In the genomic region with DNA sequence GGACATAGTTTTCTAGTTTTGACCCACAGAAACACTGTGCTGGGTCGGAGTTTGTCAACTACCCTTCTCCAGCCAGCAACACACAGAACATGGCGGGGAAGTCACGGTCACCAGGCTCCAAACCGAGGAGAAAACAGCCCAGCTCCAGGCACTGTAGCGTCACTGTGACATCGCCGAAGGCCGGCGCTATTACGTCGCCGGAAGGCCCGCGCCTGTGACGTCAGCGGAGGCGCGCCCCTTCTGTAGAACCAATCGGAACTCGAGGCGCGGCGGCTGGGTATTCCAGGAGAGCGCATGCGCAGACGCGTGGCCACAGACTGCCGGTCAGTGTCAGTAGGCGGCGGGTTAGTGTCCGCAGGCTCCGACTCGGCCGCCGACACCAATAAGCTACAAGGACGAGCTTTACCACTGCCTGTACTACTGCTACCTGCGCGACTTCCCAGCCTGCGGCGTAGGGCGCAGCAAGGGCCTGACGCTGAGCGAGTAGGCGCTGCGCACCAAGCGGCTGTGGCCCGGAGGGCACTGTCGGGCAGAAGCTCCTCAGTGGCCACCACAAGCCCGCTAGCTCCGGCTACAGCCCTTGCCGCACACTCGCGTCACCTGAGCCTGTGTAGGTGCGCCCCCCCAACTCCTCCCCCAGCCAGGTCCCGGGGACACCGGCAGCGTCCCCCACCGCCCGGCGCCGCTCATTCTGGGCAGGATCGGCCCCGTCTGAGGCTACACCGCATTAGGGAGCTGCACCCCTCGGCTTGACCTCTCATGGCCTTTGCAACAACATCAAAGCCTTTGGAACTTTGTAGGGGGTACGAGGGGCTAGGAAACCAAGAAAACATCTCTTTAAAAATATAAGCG, we compare ENCODE assay signal across 8 cellular contexts. TPM values are rescaled to one million over a fixed set of nuclear protein-coding genes. Genes with fewer than 3 reads are reported as not detected.
DNase-seq lines count a peak whose midpoint lies in the region; ATAC-seq, FAIRE-seq and TF ChIP-seq lines count a peak whose summit lies in the region.

No MANE protein-coding gene starts in this region.

- H3K9me3 ChIP-seq in keratinocyte (ENCODE audit: control insufficient read depth, low read depth, low read length): no peaks in the 10 kb centered on the region

- peak overlapping the region; percentile 99 for H2AFZ ChIP-seq in keratinocyte (ENCODE audit: control insufficient read depth, low read length)

- DNase-seq in AG09319 (ENCODE audit: extremely low read depth, low read depth) (peak; percentile 92), NCI-H446 treated with DMSO at 0.1 percent for 48 hours (lab: John Stamatoyannopoulos, UW) (peak; percentile 66), cerebellum (ENCODE audit: low spot score) (peak; percentile 95), keratinocyte (ENCODE audit: low read depth, low spot score) (peak; percentile 60)
- peak; percentile 82 to 91 for DNase-seq in activated CD4-positive, alpha-beta T cell treated with anti-CD3 and anti-CD28 coated beads for 24 hours (ENCODE audit: low read depth in 2 of 2)
- peak; percentile 91 for DNase-seq in stimulated activated CD4-positive, alpha-beta T cell treated with anti-CD3 and anti-CD28 coated beads, Interleukin-12 subunit alpha, Interleukin-12 subunit beta, amount 100 ng/mL, for 4 hours

- H3K79me2 ChIP-seq in keratinocyte (ENCODE audit: control insufficient read depth, insufficient read depth, low read length): no peaks in the 10 kb centered on the region

- H3K27me3 ChIP-seq in keratinocyte (ENCODE audit: control insufficient read depth, extremely low read depth, insufficient read depth, low read length): no peaks in the 10 kb centered on the region

- dilution Hi-C loops in keratinocyte (cut with MboI; ENCODE audit: extremely low pct_ligation_motif_present, low sequenced_read_pairs): no loop called here

- peak overlapping the region; percentile 88 for H3K4me2 ChIP-seq in keratinocyte (ENCODE audit: control insufficient read depth, extremely low read depth, insufficient read depth, low read depth, low read length)

- H3K36me3 ChIP-seq in keratinocyte (ENCODE audit: control insufficient read depth in 2 of 2, extremely low read depth in 1 of 2, insufficient read depth in 2 of 2, low read length in 2 of 2): no peaks in the 10 kb centered on the region

- H3K27ac ChIP-seq in keratinocyte (ENCODE audit: control insufficient read depth, insufficient read depth, low read length): peak overlapping the region; percentile 83

- H3K9ac ChIP-seq in keratinocyte (ENCODE audit: control insufficient read depth, extremely low read depth, insufficient read depth, low read length): peak overlapping the region; percentile 79

- ATAC-seq in GM19023 (IDR thresholded peaks at IDR 0.05; ENCODE audit: unreplicated experiment) (peak; percentile 86), HG03280 (IDR thresholded peaks at IDR 0.05; ENCODE audit: unreplicated experiment) (peak; percentile 89)

- peak; percentile 7; the same call in 1 of the 2 replicates for TF ChIP-seq CTCF in AG09319 (IDR thresholded peaks at IDR 0.05; ENCODE audit: low read depth, low read length)
- TF ChIP-seq CTCF in keratinocyte (optimal IDR thresholded peaks at IDR 0.05 in 1 of 3, IDR thresholded peaks at IDR 0.05 in 1 of 3, conservative IDR thresholded peaks at IDR 0.05 in 1 of 3; ENCODE audit: extremely low read depth in 1 of 3, insufficient read depth in 2 of 3, low read length in 3 of 3): peak in 2 of 3 experiments; percentile 20 to 27

- no peaks in the 10 kb centered on the region for H3K9me1 ChIP-seq in keratinocyte (ENCODE audit: control insufficient read depth, extremely low read depth, insufficient read depth, low read length)

- H3K4me1 ChIP-seq in keratinocyte (ENCODE audit: control insufficient read depth, extremely low read depth, insufficient read depth, low read length): peaks cover 11% of the 10 kb centered on the region

- no peaks in the 10 kb centered on the region for H4K20me1 ChIP-seq in keratinocyte (ENCODE audit: control insufficient read depth, extremely low read depth, insufficient read depth, low read length)

- peak; percentile 69 for FAIRE-seq in keratinocyte (lab: Jason Lieb, UNC)

- peak overlapping the region; percentile 58 to 80 (median 67) for H3K4me3 ChIP-seq in keratinocyte (ENCODE audit: control insufficient read depth in 2 of 3, extremely low read depth in 1 of 3, insufficient read depth in 2 of 3, low read depth in 1 of 3, low read length in 3 of 3)

RNA-seq across cellular contexts. Expression of a gene that starts 35.1 kb away (rescaled TPM):
- 16.3 TPM for total RNA-seq in cerebellum
- polyA plus RNA-seq in keratinocyte: 0.30 to 0.52 TPM (median 0.46 TPM) in 3 replicates
- 0.56 TPM for polyA plus RNA-seq in keratinocyte (2011; ENCODE audit: low read depth)
- polyA plus RNA-seq in keratinocyte (2011; cell fraction: cytosol; rRNA removed): 0.34 and 0.62 TPM in 2 replicates
- polyA plus RNA-seq in keratinocyte (2011; cell fraction: nucleus; rRNA removed): 0.47 and 0.83 TPM in 2 replicates
- 0.64 and 2.7 TPM in 2 replicates for polyA plus RNA-seq in keratinocyte (2012; ENCODE audit: low replicate concordance)
- polyA minus RNA-seq in keratinocyte: 0.29 to 0.40 TPM in 2 of 3 replicates, not detected in the other
- polyA minus RNA-seq in keratinocyte (2011; cell fraction: cytosol; rRNA and poly(A)+ RNA removed): not detected
- polyA minus RNA-seq in keratinocyte (2011; cell fraction: nucleus; rRNA and poly(A)+ RNA removed): 0.42 and 0.54 TPM in 2 replicates

Comparison
In these comparisons a context has a peak if more than half of its experiments do, and no peak if none do; other contexts are left out.
1. Peak in every context shown above with its lines: DNase-seq, ATAC-seq, H3K4me3 ChIP-seq and H3K27ac ChIP-seq.